ENCODE assay signal across 12 cellular contexts in genomic region chr4:3485011-3485881, GRCh38. TPM values are rescaled to one million over a fixed set of nuclear protein-coding genes. Genes with fewer than 3 reads are reported as not detected.
DNase-seq lines count a peak whose midpoint lies in the region; ATAC-seq and TF ChIP-seq lines count a peak whose summit lies in the region.
"Had no signal": no experiment of that assay in that cellular context is flagged by ENCODE, and none has a peak within 500 bp of the region (broad histone marks: within the 10 kb centered on the region; RNA-seq: fewer than 3 reads in every experiment).

No MANE protein-coding gene starts in this region.

- no peaks in the 10 kb centered on the region for H3K36me3 Mint-ChIP-seq in activated naive CD8-positive, alpha-beta T cell treated with anti-CD3 and anti-CD28 coated beads for 36 hours

- H3K27me3 ChIP-seq in GM06990 (replicated peaks; ENCODE audit: control insufficient read depth, insufficient read depth, low read length) = no peaks in the 10 kb centered on the region; the same call in 1 of the 2 replicates
- no peaks in the 10 kb centered on the region for H3K27me3 ChIP-seq in psoas muscle (ENCODE audit: insufficient read depth in 3 of 3, low read length in 2 of 3)
- H3K27me3 ChIP-seq: body of pancreas had no signal

- H3K9me3 Mint-ChIP-seq in activated naive CD8-positive, alpha-beta T cell treated with anti-CD3 and anti-CD28 coated beads for 36 hours = no peaks in the 10 kb centered on the region

- no peak overlapping the region for H3K4me3 Mint-ChIP-seq in activated naive CD8-positive, alpha-beta T cell treated with anti-CD3 and anti-CD28 coated beads for 36 hours

- H3K9me3 ChIP-seq in psoas muscle = no peaks in the 10 kb centered on the region
- H3K9me3 ChIP-seq: body of pancreas had no signal

- H3K4me1 Mint-ChIP-seq in activated naive CD8-positive, alpha-beta T cell treated with anti-CD3 and anti-CD28 coated beads for 36 hours = peaks cover 2% of the 10 kb centered on the region

- intact Hi-C loops in psoas muscle (cut with DNase I) = loop anchor here in 1 of 2 donors (5.0 kb wide), 1 partner anchor 42 kb away; no protein-coding TSS in a partner anchor

- peaks cover 47% of the 10 kb centered on the region for H3K4me1 ChIP-seq in psoas muscle

- WGBS in psoas muscle, 3 donors = 52 to 55% (median 53%) methylated on average over 35 to 38 of the region's 38 CpGs

- H3K4me3 ChIP-seq in GM06990 (replicated peaks; ENCODE audit: low read depth, low read length) (0 out of 2 replicates have a peak overlapping the region, but pooled peaks have one; percentile 5), epithelial cell of proximal tubule (ENCODE audit: low read depth, low read length) (peak overlapping the region; percentile 42), psoas muscle (peak overlapping the region; percentile 13)
- H3K4me3 ChIP-seq: body of pancreas had no signal

- peak overlapping the region; percentile 99 for H3K27ac ChIP-seq in psoas muscle

- TF ChIP-seq CTCF in GM06990 (IDR thresholded peaks at IDR 0.05; ENCODE audit: insufficient read depth, low read length, poor library complexity, severe bottlenecking) (no peak), epithelial cell of proximal tubule (conservative IDR thresholded peaks at IDR 0.05; ENCODE audit: low read depth, low read length) (no peak), psoas muscle (IDR thresholded peaks at IDR 0.05) (no peak)

- DNase-seq in GM06990 (ENCODE audit: extremely low read depth, insufficient read length) (peak; percentile 41), NCI-H69 (lab: John Stamatoyannopoulos, UW) (peak; percentile 58), epithelial cell of proximal tubule (ENCODE audit: low read depth) (no peak), psoas muscle (no peak), NCI-H1048 (lab: John Stamatoyannopoulos, UW) (no peak), NCI-H446 (lab: John Stamatoyannopoulos, UW) (no peak)
- DNase-seq in activated naive CD8-positive, alpha-beta T cell treated with anti-CD3 and anti-CD28 coated beads for 36 hours = no peak
- DNase-seq: T-helper 1 cell had no signal

- ATAC-seq in psoas muscle = no peak
- ATAC-seq in HG03460 (IDR thresholded peaks at IDR 0.05; ENCODE audit: unreplicated experiment) = no peak

- peaks cover 41% of the 10 kb centered on the region for H3K27me3 Mint-ChIP-seq in activated naive CD8-positive, alpha-beta T cell treated with anti-CD3 and anti-CD28 coated beads for 36 hours

- H3K36me3 ChIP-seq in GM06990 (ENCODE audit: control insufficient read depth, insufficient read depth, low read length) (no peaks in the 10 kb centered on the region), psoas muscle (ENCODE audit: insufficient read depth in 1 of 2, low read depth in 1 of 2) (no peaks in the 10 kb centered on the region)

- no peak overlapping the region for H3K27ac Mint-ChIP-seq in activated naive CD8-positive, alpha-beta T cell treated with anti-CD3 and anti-CD28 coated beads for 36 hours

RNA-seq across cellular contexts. Expression of gene DOK7, which starts 22.1 kb away (rescaled TPM):
- total RNA-seq in epithelial cell of proximal tubule (0.51 and 0.81 TPM in 2 replicates), psoas muscle (10 to 100 TPM in 3 of 4 donors, 1 to 10 TPM in 1; 3.4 to 48.6 (median 34.5) TPM)
- 10 to 100 TPM; 11.7 to 26.3 (median 17.3) TPM for polyA plus RNA-seq in psoas muscle
- total RNA-seq in activated naive CD8-positive, alpha-beta T cell treated with anti-CD3 and anti-CD28 coated beads for 36 hours = not detected
- total RNA-seq: mesenteric fat pad had no signal

RNA-seq across cellular contexts. Expression of gene HGFAC, which starts 43.5 kb away (rescaled TPM):
- not detected in 2 replicates for total RNA-seq in epithelial cell of proximal tubule
- total RNA-seq in psoas muscle = 1 to 10 TPM in 1 of 4 donors, under 1 TPM in 2, not detected in 1; 0.32 to 1.2 (median 0.46) TPM
- polyA plus RNA-seq in psoas muscle = under 1 TPM; 0.09 to 0.63 (median 0.26) TPM
- not detected for total RNA-seq in activated naive CD8-positive, alpha-beta T cell treated with anti-CD3 and anti-CD28 coated beads for 36 hours
- total RNA-seq: Daoy, mesenteric fat pad had no signal

RNA-seq across cellular contexts. Expression of gene LRPAP1, which starts 47.0 kb away (rescaled TPM):
- 81.6 and 139 TPM in 2 replicates for total RNA-seq in epithelial cell of proximal tubule
- 100 to 1,000 TPM in 2 of 4 donors, 10 to 100 TPM in 2; 73.7 to 123 (median 91.4) TPM for total RNA-seq in psoas muscle
- 100 to 1,000 TPM; 103 to 122 (median 111) TPM for polyA plus RNA-seq in psoas muscle
- 10 to 100 TPM; 58.2 to 61.2 TPM for total RNA-seq in activated naive CD8-positive, alpha-beta T cell treated with anti-CD3 and anti-CD28 coated beads for 36 hours

Comparison
In these comparisons a context has a peak if more than half of its experiments do, and no peak if none do; other contexts are left out.
1. DNase-seq: peak in GM06990 (single experiment) and NCI-H69 (single experiment); none in epithelial cell of proximal tubule (single experiment), psoas muscle (0 of 2), NCI-H1048 (single experiment), NCI-H446 (0 of 2) and activated naive CD8-positive, alpha-beta T cell treated with anti-CD3 and anti-CD28 coated beads for 36 hours (single experiment).
2. Peak in every context shown above with its lines, with median percentiles within 50 percentile points of each other: H3K4me3 ChIP-seq.